Comparison of ENCODE assay signal across 9 cellular contexts in the genomic region with DNA sequence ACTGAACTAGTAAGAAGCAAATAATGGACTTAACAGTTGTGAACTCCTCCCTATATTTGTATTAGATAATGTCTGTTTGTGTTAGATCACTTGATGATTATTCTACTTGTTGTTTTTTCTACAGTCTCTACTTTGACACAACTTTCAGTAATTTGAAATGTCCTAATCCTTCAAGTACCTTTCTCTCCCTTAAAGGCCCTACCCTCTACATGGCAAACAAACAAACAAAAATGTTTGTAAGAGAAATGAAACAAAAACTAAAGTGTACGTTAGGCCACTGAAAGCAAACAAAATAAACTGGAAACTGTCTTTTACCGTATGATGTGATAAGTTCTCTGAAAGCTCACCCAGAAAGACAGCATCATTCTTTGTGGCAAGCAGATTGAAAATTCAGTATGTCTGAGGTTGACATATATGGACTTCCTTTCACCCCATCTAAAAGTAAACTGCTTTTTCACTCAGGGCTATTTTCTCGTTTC.
DNase-seq lines count a peak whose midpoint lies in the region; ATAC-seq lines count a peak whose summit lies in the region.
"Had no signal": no experiment of that assay in that cellular context is flagged by ENCODE, and none has a peak within 500 bp of the region (broad histone marks: within the 10 kb centered on the region; RNA-seq: fewer than 3 reads in every experiment).

No MANE protein-coding gene starts in this region.

- no peaks in the 10 kb centered on the region for H3K9me3 Mint-ChIP-seq in natural killer cell treated with Interleukin-12 subunit alpha and Interleukin-12 subunit beta and Interleukin-15 and Interleukin-18, amount 100 ng/mL, for 72 hours
- H3K9me3 Mint-ChIP-seq: stimulated activated naive CD8-positive, alpha-beta T cell treated with anti-CD3 and anti-CD28 coated beads, Interleukin-15, Interleukin-2, amounts not matched to agents 100 ng/mL and 50 ng/mL, for 24 hours had no signal

- no peaks in the 10 kb centered on the region for H3K36me3 Mint-ChIP-seq in natural killer cell treated with Interleukin-12 subunit alpha and Interleukin-12 subunit beta and Interleukin-15 and Interleukin-18, amount 100 ng/mL, for 72 hours

- no peaks in the 10 kb centered on the region for H3K27me3 Mint-ChIP-seq in natural killer cell treated with Interleukin-12 subunit alpha and Interleukin-12 subunit beta and Interleukin-15 and Interleukin-18, amount 100 ng/mL, for 72 hours
- H3K27me3 Mint-ChIP-seq: stimulated activated naive CD8-positive, alpha-beta T cell treated with anti-CD3 and anti-CD28 coated beads, Interleukin-15, Interleukin-2, amounts not matched to agents 100 ng/mL and 50 ng/mL, for 24 hours had no signal

- peak overlapping the region; percentile 87 to 93 for H3K27ac Mint-ChIP-seq in natural killer cell treated with Interleukin-12 subunit alpha and Interleukin-12 subunit beta and Interleukin-15 and Interleukin-18, amount 100 ng/mL, for 72 hours
- H3K27ac Mint-ChIP-seq: stimulated activated naive CD8-positive, alpha-beta T cell treated with anti-CD3 and anti-CD28 coated beads, Interleukin-15, Interleukin-2, amounts not matched to agents 100 ng/mL and 50 ng/mL, for 24 hours had no signal

- H3K4me3 Mint-ChIP-seq in natural killer cell treated with Interleukin-12 subunit alpha and Interleukin-12 subunit beta and Interleukin-15 and Interleukin-18, amount 100 ng/mL, for 72 hours, result peak overlapping the region; percentile 75
- H3K4me3 Mint-ChIP-seq: stimulated activated naive CD8-positive, alpha-beta T cell treated with anti-CD3 and anti-CD28 coated beads, Interleukin-15, Interleukin-2, amounts not matched to agents 100 ng/mL and 50 ng/mL, for 24 hours had no signal

- H3K4me1 Mint-ChIP-seq in natural killer cell treated with Interleukin-12 subunit alpha and Interleukin-12 subunit beta and Interleukin-15 and Interleukin-18, amount 100 ng/mL, for 72 hours (ENCODE audit: low read depth in 2 of 2), result peaks cover 32 to 41% of the 10 kb centered on the region in 2 donors

- ATAC-seq in GM18909 (IDR thresholded peaks at IDR 0.05; ENCODE audit: poor library complexity, unreplicated experiment) (peak; percentile 78), HG02571 (IDR thresholded peaks at IDR 0.05; ENCODE audit: unreplicated experiment) (peak; percentile 59)
- peak; percentile 60 to 77 for ATAC-seq in natural killer cell treated with Interleukin-12 subunit alpha and Interleukin-12 subunit beta and Interleukin-15 and Interleukin-18, amount 100 ng/mL, for 72 hours
- no peak for ATAC-seq in activated CD4-positive, CD25-positive, alpha-beta regulatory T cell treated with anti-CD3 and anti-CD28 coated beads, Interleukin-2, amount 50 U/mL, for 24 hours

- DNase-seq in NAMALWA (ENCODE audit: low spot score) (peak; percentile 46), KG1 (lab: John Stamatoyannopoulos, UW) (no peak)
- DNase-seq in natural killer cell treated with Interleukin-12 subunit alpha and Interleukin-12 subunit beta and Interleukin-15 and Interleukin-18, amount 100 ng/mL, for 72 hours (ENCODE audit: low spot score), result no peak
- no peak for DNase-seq in central memory CD4-positive, alpha-beta T cell
- DNase-seq in stimulated activated CD4-positive, alpha-beta T cell treated with anti-CD3 and anti-CD28 coated beads, Interleukin-4, amount 100 ng/mL, for 1 hour, result no peak

Comparison
In these comparisons a context has a peak if more than half of its experiments do, and no peak if none do; other contexts are left out.
1. ATAC-seq: peak in GM18909 (single experiment), HG02571 (single experiment) and natural killer cell treated with Interleukin-12 subunit alpha and Interleukin-12 subunit beta and Interleukin-15 and Interleukin-18, amount 100 ng/mL, for 72 hours (2 of 2); none in activated CD4-positive, CD25-positive, alpha-beta regulatory T cell treated with anti-CD3 and anti-CD28 coated beads, Interleukin-2, amount 50 U/mL, for 24 hours (0 of 2).